ENCODE assay signal across 15 cellular contexts in genomic region chr2:237488295-237488694, GRCh38. TPM values are rescaled to one million over a fixed set of nuclear protein-coding genes. Genes with fewer than 3 reads are reported as not detected.
DNase-seq lines count a peak whose midpoint lies in the region; ATAC-seq, FAIRE-seq and TF ChIP-seq lines count a peak whose summit lies in the region.
"Had no signal": no experiment of that assay in that cellular context is flagged by ENCODE, and none has a peak within 500 bp of the region (broad histone marks: within the 10 kb centered on the region; RNA-seq: fewer than 3 reads in every experiment).

No MANE protein-coding gene starts in this region.

- peak overlapping the region; percentile 92 for H2AK5ac ChIP-seq in mesenchymal stem cell (ENCODE audit: low read length, severe bottlenecking)

- H3K14ac ChIP-seq in mesenchymal stem cell (ENCODE audit: low read length in 2 of 2) = peak overlapping the region in 1 of 2 experiments; percentile 18

- H3K27ac ChIP-seq in mesenchymal stem cell (ENCODE audit: low read length, poor library complexity, severe bottlenecking) = no peak overlapping the region

- intact Hi-C loops in sciatic nerve (cut with DNase I) = no loop called here

- peak overlapping the region; percentile 47 to 48 for H3K18ac ChIP-seq in mesenchymal stem cell (ENCODE audit: low read depth in 1 of 2, low read length in 2 of 2)

- peaks cover 6 to 25% of the 10 kb centered on the region in 2 experiments for H3K36me3 ChIP-seq in mesenchymal stem cell (ENCODE audit: control insufficient read depth in 1 of 2, insufficient read depth in 2 of 2, low read depth in 1 of 2, low read length in 2 of 2)

- H3K9ac ChIP-seq in mesenchymal stem cell (ENCODE audit: low read length) = no peak overlapping the region

- peak overlapping the region; percentile 12 for H4K8ac ChIP-seq in mesenchymal stem cell (ENCODE audit: low read length)

- H3K4me2 ChIP-seq in mesenchymal stem cell (ENCODE audit: low read length, poor library complexity, severe bottlenecking) = peak overlapping the region; percentile 99

- no peak for ATAC-seq in sciatic nerve

- no peak overlapping the region for H2BK15ac ChIP-seq in mesenchymal stem cell (ENCODE audit: low read depth, poor library complexity, severe bottlenecking)

- peaks cover 21% of the 10 kb centered on the region for H3K4me1 ChIP-seq in mesenchymal stem cell (ENCODE audit: control insufficient read depth, insufficient read depth, low read depth, low read length)

- H4K91ac ChIP-seq in mesenchymal stem cell (ENCODE audit: low read length) = peak overlapping the region; percentile 36

- DNase-seq in DMS53 (lab: John Stamatoyannopoulos, UW) = peak; percentile 52
- DNase-seq in DMS53 treated with DMSO at 0.1 percent for 48 hours (lab: John Stamatoyannopoulos, UW; ENCODE audit: unreplicated experiment) = no peak
- DNase-seq in epithelial cell of proximal tubule (ENCODE audit: low read depth) = no peak
- no peak for DNase-seq in mesenchymal stem cell
- no peak for DNase-seq in urothelium cell line (ENCODE audit: low spot score)
- no peak for DNase-seq in erythroblast (lab: John Stamatoyannopoulos, UW)
- no peak for DNase-seq in sciatic nerve (ENCODE audit: low spot score)
- DNase-seq in stimulated activated CD4-positive, alpha-beta T cell treated with anti-CD3 and anti-CD28 coated beads, Interleukin-4, amount 100 ng/mL, for 4 hours = no peak
- DNase-seq: activated naive CD4-positive, alpha-beta T cell treated with Interleukin-2 at 50 U/mL for 16 hours; naive B cell; NCI-H1930; NCI-H748 treated with DMSO at 0.1 percent for 48 hours; SIG-M5; stimulated activated naive CD4-positive, alpha-beta T cell had no signal

- H3K4ac ChIP-seq in mesenchymal stem cell (ENCODE audit: low read depth in 1 of 2, low read length in 2 of 2) = peak overlapping the region in 1 of 2 experiments; percentile 1

- H2BK12ac ChIP-seq in mesenchymal stem cell (ENCODE audit: low read length in 2 of 2) = peak overlapping the region; percentile 51 to 86

- FAIRE-seq in urothelium cell line (lab: Jason Lieb, UNC) = peak; percentile 74
- FAIRE-seq: islet of Langerhans had no signal

- no peak overlapping the region for H3K23ac ChIP-seq in mesenchymal stem cell (ENCODE audit: low read length in 2 of 2)

- H2BK120ac ChIP-seq in mesenchymal stem cell (ENCODE audit: low read depth, low read length) = no peak overlapping the region

- WGBS in mesenchymal stem cell = 77% methylated on average over 6 of the region's 6 CpGs

- no peak for TF ChIP-seq POLR2A in erythroblast (IDR thresholded peaks at IDR 0.05; ENCODE audit: low read length)

- no peak for TF ChIP-seq CTCF in epithelial cell of proximal tubule (conservative IDR thresholded peaks at IDR 0.05; ENCODE audit: low read depth, low read length)

- peaks cover 8% of the 10 kb centered on the region for H3K79me1 ChIP-seq in mesenchymal stem cell (replicated peaks; ENCODE audit: low read length, poor library complexity, severe bottlenecking)

- no peak overlapping the region for H2AFZ ChIP-seq in mesenchymal stem cell (ENCODE audit: low read depth, low read length)

- H3K27me3 ChIP-seq in mesenchymal stem cell (ENCODE audit: control insufficient read depth in 1 of 2, insufficient read depth in 1 of 2, low read length in 2 of 2) = no peaks in the 10 kb centered on the region

- H3K4me3 ChIP-seq in epithelial cell of proximal tubule (ENCODE audit: low read depth, low read length) (peak overlapping the region; percentile 74), mesenchymal stem cell (ENCODE audit: insufficient read depth in 1 of 2, low read depth in 1 of 2, low read length in 2 of 2) (peak overlapping the region in 1 of 2 experiments; percentile 79)

- H2BK5ac ChIP-seq in mesenchymal stem cell (ENCODE audit: low read depth, low read length, poor library complexity, severe bottlenecking) = peak overlapping the region; percentile 19

- H3K9me3 ChIP-seq in mesenchymal stem cell (ENCODE audit: control insufficient read depth, low read length) = peaks cover 13% of the 10 kb centered on the region

RNA-seq across cellular contexts. Expression of gene MLPH, which starts 1.2 kb away (rescaled TPM):
- total RNA-seq in epithelial cell of proximal tubule (35.4 and 36.0 TPM in 2 replicates), sciatic nerve (25.5 TPM)
- 93.7 TPM for polyA plus RNA-seq in mesenchymal stem cell (2013, experiment 1 of 2)
- polyA plus RNA-seq in mesenchymal stem cell (2013, experiment 2 of 2) = 85.6 TPM
